ENCODE assay signal across 20 cellular contexts in genomic region chr16:13238182-13238581, GRCh38.
A peak's percentile ranks its signal among the peaks of the same experiment; 100 is the strongest.
DNase-seq lines count a peak whose midpoint lies in the region; TF ChIP-seq lines count a peak whose summit lies in the region.
"Had no signal": no experiment of that assay in that cellular context is flagged by ENCODE, and none has a peak within 500 bp of the region (broad histone marks: within the 10 kb centered on the region; RNA-seq: fewer than 3 reads in every experiment).

No MANE protein-coding gene starts in this region.

- no peak overlapping the region for H3K27ac ChIP-seq in DOHH2 (ENCODE audit: low read depth, low read length)
- peak overlapping the region; percentile 78 for H3K27ac ChIP-seq in hepatocyte
- no peak overlapping the region for H3K27ac ChIP-seq in tibial artery
- H3K27ac ChIP-seq: BLaER1 had no signal

- CTCF ChIA-PET in Caco-2 (lab: Charles Lee): no interaction called here

- no peaks in the 10 kb centered on the region for H3K79me2 ChIP-seq in DOHH2 (ENCODE audit: control insufficient read depth, low read length)
- no peaks in the 10 kb centered on the region for H3K79me2 ChIP-seq in hepatocyte

- H3K9me3 ChIP-seq in Caco-2: no peaks in the 10 kb centered on the region
- peaks cover 4% of the 10 kb centered on the region; the same call in 1 of the 2 replicates for H3K9me3 ChIP-seq in DOHH2 (ENCODE audit: control insufficient read depth, insufficient read depth, low read length)
- H3K9me3 ChIP-seq in hepatocyte (ENCODE audit: low read depth): no peaks in the 10 kb centered on the region
- peaks cover 0 to 2% (median 0%) of the 10 kb centered on the region in 3 donors for H3K9me3 ChIP-seq in tibial artery
- H3K9me3 ChIP-seq: BE2C, BLaER1 had no signal

- BruUV-seq in Caco-2 (replicated peaks; lab: Mats Ljungman, UMichigan): no TSS peak

- no peaks in the 10 kb centered on the region for H3K27me3 ChIP-seq in Caco-2 (replicated peaks; ENCODE audit: control insufficient read depth, insufficient read depth, low read length)
- H3K27me3 ChIP-seq in DOHH2 (ENCODE audit: control insufficient read depth, low read length): no peaks in the 10 kb centered on the region
- no peaks in the 10 kb centered on the region for H3K27me3 ChIP-seq in hepatocyte
- no peaks in the 10 kb centered on the region for H3K27me3 ChIP-seq in tibial artery
- H3K27me3 ChIP-seq: BE2C, BLaER1 had no signal

- no peaks in the 10 kb centered on the region for H3K27me3 Mint-ChIP-seq in Caco-2 (ENCODE audit: insufficient read depth, unreplicated experiment)
- H3K27me3 Mint-ChIP-seq: CD4-positive, alpha-beta memory T cell; CD4-positive, CD25-positive, alpha-beta regulatory T cell; CD8-positive, alpha-beta memory T cell had no signal

- H4K20me1 ChIP-seq in DOHH2 (ENCODE audit: control insufficient read depth, insufficient read depth, low read depth, low read length) (no peaks in the 10 kb centered on the region), hepatocyte (ENCODE audit: insufficient read depth, poor library complexity, severe bottlenecking) (no peaks in the 10 kb centered on the region)
- H4K20me1 ChIP-seq: BLaER1 had no signal

- H3K4me1 Mint-ChIP-seq in Caco-2 (ENCODE audit: low read depth, unreplicated experiment): peaks cover 17% of the 10 kb centered on the region
- H3K4me1 Mint-ChIP-seq: CD14-positive monocyte; CD4-positive, alpha-beta memory T cell; CD4-positive, CD25-positive, alpha-beta regulatory T cell; CD8-positive, alpha-beta memory T cell had no signal

- peaks cover 12% of the 10 kb centered on the region for H3K36me3 Mint-ChIP-seq in Caco-2 (ENCODE audit: insufficient read depth, unreplicated experiment)
- H3K36me3 Mint-ChIP-seq: CD14-positive monocyte; CD4-positive, alpha-beta memory T cell; CD4-positive, CD25-positive, alpha-beta regulatory T cell; CD8-positive, alpha-beta memory T cell had no signal

- H3K9me3 Mint-ChIP-seq in Caco-2 (ENCODE audit: unreplicated experiment): peaks cover 41% of the 10 kb centered on the region

- H3K4me3 Mint-ChIP-seq in Caco-2 (ENCODE audit: unreplicated experiment): no peak overlapping the region
- H3K4me3 Mint-ChIP-seq: CD14-positive monocyte; CD4-positive, alpha-beta memory T cell; CD4-positive, CD25-positive, alpha-beta regulatory T cell; CD8-positive, alpha-beta memory T cell had no signal

- no peaks in the 10 kb centered on the region for H3F3A ChIP-seq in DOHH2 (ENCODE audit: control insufficient read depth, insufficient read depth)

- DNase-seq in Caco-2: peak; percentile 18 to 43
- peak; percentile 71 for DNase-seq in hepatocyte (ENCODE audit: low spot score)
- DNase-seq in SK-N-DZ (ENCODE audit: low spot score): no peak
- DNase-seq in tibial artery: no peak
- DNase-seq: 8988T; ACHN; BE2C; C1 segment of cervical spinal cord; Calu3; CD4-positive, alpha-beta memory T cell; CD4-positive, CD25-positive, alpha-beta regulatory T cell; CD8-positive, alpha-beta memory T cell; COR-L47; DMS79 treated with DMSO at 0.1 percent for 48 hours; EL; GDM1 had no signal

- H3K4me2 ChIP-seq in DOHH2 (ENCODE audit: low read length): peak overlapping the region; percentile 16; the same call in 1 of the 2 replicates
- peak overlapping the region; percentile 19 for H3K4me2 ChIP-seq in hepatocyte
- H3K4me2 ChIP-seq: BLaER1 had no signal

- H3K9me2 ChIP-seq in DOHH2 (replicated peaks; ENCODE audit: control insufficient read depth, low read length): no peaks in the 10 kb centered on the region
- H3K9me2 ChIP-seq in hepatocyte (replicated peaks; ENCODE audit: insufficient read depth): no peaks in the 10 kb centered on the region

- H3K4me3 ChIP-seq in Caco-2 (ENCODE audit: low read depth, low read length): no peak overlapping the region
- H3K4me3 ChIP-seq in DOHH2 (ENCODE audit: low read length): no peak overlapping the region
- H3K4me3 ChIP-seq in hepatocyte: no peak overlapping the region
- no peak overlapping the region for H3K4me3 ChIP-seq in tibial artery
- H3K4me3 ChIP-seq: BLaER1, GM12878 had no signal

- no peak overlapping the region for H2AFZ ChIP-seq in hepatocyte

- H3K4me1 ChIP-seq in Caco-2: peaks cover 19% of the 10 kb centered on the region
- peaks cover 12% of the 10 kb centered on the region for H3K4me1 ChIP-seq in DOHH2 (ENCODE audit: control insufficient read depth, low read length)
- H3K4me1 ChIP-seq in hepatocyte (ENCODE audit: insufficient read depth): peaks cover 11% of the 10 kb centered on the region
- H3K4me1 ChIP-seq in tibial artery: no peaks in the 10 kb centered on the region
- H3K4me1 ChIP-seq: BE2C had no signal

- 25% methylated on average over 2 of the region's 2 CpGs for WGBS in hepatocyte (ENCODE audit: low lambda C conversion rate, missing lambda C conversion rate)

- POLR2A ChIA-PET in Caco-2 (lab: Charles Lee): no interaction called here

- TF ChIP-seq CTCF in Caco-2 (IDR thresholded peaks at IDR 0.05; ENCODE audit: insufficient read depth in 1 of 2, low read depth in 1 of 2, low read length in 1 of 2, severe bottlenecking in 1 of 2, unreplicated experiment in 1 of 2) (no peak), DOHH2 (IDR thresholded peaks at IDR 0.05; ENCODE audit: low read depth, low read length, poor library complexity, severe bottlenecking) (no peak), hepatocyte (IDR thresholded peaks at IDR 0.05; ENCODE audit: poor library complexity) (no peak), tibial artery (IDR thresholded peaks at IDR 0.05) (no peak)

- intact Hi-C loops in Caco-2 (cut with micrococcal nuclease; ENCODE audit: unreplicated experiment): no loop called here
- intact Hi-C loops in tibial artery (cut with DNase I; ENCODE audit: low total_unique reads): loop anchor here (10.0 kb wide), 1 partner anchor 57 kb away; no protein-coding TSS in a partner anchor

- no peak overlapping the region for H3K27ac Mint-ChIP-seq in Caco-2 (ENCODE audit: unreplicated experiment)
- H3K27ac Mint-ChIP-seq: CD14-positive monocyte; CD4-positive, alpha-beta memory T cell; CD4-positive, CD25-positive, alpha-beta regulatory T cell; CD8-positive, alpha-beta memory T cell had no signal

- H3K36me3 ChIP-seq in Caco-2 (ENCODE audit: control insufficient read depth, insufficient read depth, low read length) (no peaks in the 10 kb centered on the region), DOHH2 (ENCODE audit: control insufficient read depth, low read length) (no peaks in the 10 kb centered on the region), hepatocyte (replicated peaks; ENCODE audit: insufficient read depth, low read depth) (no peaks in the 10 kb centered on the region), tibial artery (no peaks in the 10 kb centered on the region)
- H3K36me3 ChIP-seq: BE2C, BLaER1 had no signal

Comparison
In these comparisons a context has a peak if more than half of its experiments do, and no peak if none do; other contexts are left out.
1. DNase-seq: peak in Caco-2 (2 of 2) and hepatocyte (single experiment); none in SK-N-DZ (single experiment) and tibial artery (0 of 2).